ENCODE assay signal across 8 cellular contexts in the genomic region with DNA sequence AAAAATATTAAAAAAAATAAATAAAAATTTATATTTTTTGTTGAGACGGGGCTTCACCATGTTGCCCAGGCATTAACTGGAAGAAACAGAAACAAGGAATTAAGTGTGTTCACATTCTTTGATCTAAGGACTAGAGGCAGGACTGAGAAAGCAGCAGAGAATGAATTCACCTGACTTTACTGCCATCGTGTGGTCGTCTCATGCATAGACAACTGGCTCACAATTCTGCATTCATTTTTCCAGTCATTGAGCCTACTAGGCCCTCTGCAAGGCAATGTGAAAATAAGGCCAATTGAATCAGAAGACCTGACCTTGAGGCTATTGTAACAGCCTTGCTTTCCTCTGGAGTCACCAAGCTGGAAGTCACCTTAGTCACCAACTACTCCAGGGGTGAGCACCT. TPM values are rescaled to one million over a fixed set of nuclear protein-coding genes. Genes with fewer than 3 reads are reported as not detected.
DNase-seq lines count a peak whose midpoint lies in the region; ATAC-seq and TF ChIP-seq lines count a peak whose summit lies in the region.

No MANE protein-coding gene starts in this region.

- H3K36me3 ChIP-seq in SU-DHL-6 (ENCODE audit: low read length) (no peaks in the 10 kb centered on the region), liver (ENCODE audit: control insufficient read depth in 4 of 4, insufficient read depth in 3 of 4, low read depth in 1 of 4, low read length in 3 of 4) (no peaks in the 10 kb centered on the region), thyroid gland (no peaks in the 10 kb centered on the region)

- DNase-seq in D341Med (ENCODE audit: low spot score): peak; percentile 59
- DNase-seq in NCI-H1048 (lab: John Stamatoyannopoulos, UW): peak; percentile 6
- peak in 6 of 10 donors; percentile 3 to 51 (median 35) for DNase-seq in dorsolateral prefrontal cortex
- peak; percentile 22 to 31 for DNase-seq in thyroid gland
- DNase-seq in activated gamma-delta T cell treated with Interleukin-2 at 50 U/mL for 16 hours: no peak

- TF ChIP-seq POLR2A in thyroid gland (IDR thresholded peaks at IDR 0.05): no peak

- no peaks in the 10 kb centered on the region for H4K20me1 ChIP-seq in SU-DHL-6 (ENCODE audit: low read depth, low read length)

- H3K9me3 ChIP-seq in SU-DHL-6 (ENCODE audit: insufficient read depth, low read length) (no peaks in the 10 kb centered on the region), liver (ENCODE audit: control insufficient read depth in 4 of 4, low read length in 3 of 4) (no peaks in the 10 kb centered on the region), thyroid gland (no peaks in the 10 kb centered on the region)

- H3K9me2 ChIP-seq in SU-DHL-6 (replicated peaks; ENCODE audit: insufficient read depth, low read length): no peaks in the 10 kb centered on the region

- H3K27ac ChIP-seq in SU-DHL-6 (ENCODE audit: low read depth, low read length) (no peak overlapping the region), dorsolateral prefrontal cortex (no peak overlapping the region), liver (ENCODE audit: low read depth in 1 of 2, low read length in 2 of 2) (no peak overlapping the region), thyroid gland (no peak overlapping the region)

- no peak overlapping the region for H3K9ac ChIP-seq in SU-DHL-6 (ENCODE audit: low read length)
- no peak overlapping the region for H3K9ac ChIP-seq in liver (ENCODE audit: low read depth in 1 of 2, low read length in 2 of 2)

- 2% methylated on average over 3 of the region's 3 CpGs for WGBS in liver
- WGBS in thyroid gland, 2 donors: 1 to 2% methylated on average over 3 of the region's 3 CpGs

- no peaks in the 10 kb centered on the region for H3K27me3 ChIP-seq in SU-DHL-6 (ENCODE audit: low read length)
- H3K27me3 ChIP-seq in dorsolateral prefrontal cortex: peaks cover 0 to 56% (median 18%) of the 10 kb centered on the region in 45 donors
- H3K27me3 ChIP-seq in liver (ENCODE audit: control insufficient read depth in 4 of 4, insufficient read depth in 4 of 4, low read length in 3 of 4): peaks cover 0 to 5% (median 0%) of the 10 kb centered on the region in 4 donors
- no peaks in the 10 kb centered on the region for H3K27me3 ChIP-seq in thyroid gland

- peak; percentile 29 for TF ChIP-seq CTCF in SU-DHL-6 (IDR thresholded peaks at IDR 0.05; ENCODE audit: insufficient read depth, low read length, poor library complexity, severe bottlenecking)
- TF ChIP-seq CTCF in dorsolateral prefrontal cortex (IDR thresholded peaks at IDR 0.05 in 54 of 56, conservative IDR thresholded peaks at IDR 0.05 in 2 of 56; ENCODE audit: low read depth in 1 of 56, partially characterized antibody in 56 of 56): peak; percentile 28 to 81 (median 70)
- TF ChIP-seq CTCF in liver (IDR thresholded peaks at IDR 0.05; ENCODE audit: low read depth, low read length, missing input control): peak; percentile 82
- peak; percentile 27 to 78 (median 64) for TF ChIP-seq CTCF in thyroid gland (IDR thresholded peaks at IDR 0.05)

- H3F3A ChIP-seq in SU-DHL-6 (ENCODE audit: insufficient read depth): no peaks in the 10 kb centered on the region

- H3K4me3 ChIP-seq in SU-DHL-6 (ENCODE audit: insufficient read depth, low read length, poor library complexity, severe bottlenecking): no peak overlapping the region
- no peak overlapping the region for H3K4me3 ChIP-seq in dorsolateral prefrontal cortex
- H3K4me3 ChIP-seq in liver (ENCODE audit: low read depth in 1 of 3, low read length in 3 of 3): no peak overlapping the region
- H3K4me3 ChIP-seq in thyroid gland (replicated peaks in 1 of 3): no peak overlapping the region

- H3K4me1 ChIP-seq in liver (ENCODE audit: control insufficient read depth in 4 of 4, insufficient read depth in 4 of 4, low read length in 3 of 4) (no peaks in the 10 kb centered on the region), thyroid gland (no peaks in the 10 kb centered on the region)

- no peak overlapping the region for H3K4me2 ChIP-seq in SU-DHL-6 (ENCODE audit: low read depth, low read length, poor library complexity, severe bottlenecking)

- H2AFZ ChIP-seq in SU-DHL-6 (ENCODE audit: low read depth, low read length, severe bottlenecking): no peak overlapping the region

- ATAC-seq in GM19455 (IDR thresholded peaks at IDR 0.05; ENCODE audit: unreplicated experiment): peak; percentile 39

- peak; percentile 77 to 91 for TF ChIP-seq RAD21 in liver (IDR thresholded peaks at IDR 0.05)

- no peaks in the 10 kb centered on the region for H3K79me2 ChIP-seq in SU-DHL-6 (ENCODE audit: insufficient read depth, low read length)

- intact Hi-C loops in dorsolateral prefrontal cortex (cut with DNase I) (no loop called here), thyroid gland (cut with DNase I) (no loop called here)

TF ChIP-seq in liver, 16 proteins besides CTCF, POLR2A, EP300 and RAD21:
- no peak for TF ChIP-seq YY1 (IDR thresholded peaks at IDR 0.05)
- TF ChIP-seq, protein P1, sequence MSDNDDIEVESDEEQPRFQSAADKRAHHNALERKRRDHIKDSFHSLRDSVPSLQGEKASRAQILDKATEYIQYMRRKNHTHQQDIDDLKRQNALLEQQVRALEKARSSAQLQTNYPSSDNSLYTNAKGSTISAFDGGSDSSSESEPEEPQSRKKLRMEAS (IDR thresholded peaks at IDR 0.05): no peak

RNA-seq across cellular contexts. Expression of gene LHFPL1, which starts 37.4 kb away (rescaled TPM):
- 10 to 100 TPM in 1 of 120 experiments, 1 to 10 TPM in 119; 1.3 to 11.3 (median 3.4) TPM for total RNA-seq in dorsolateral prefrontal cortex
- total RNA-seq in liver: not detected
- polyA plus RNA-seq in liver: not detected
- 1 to 10 TPM; 2.1 to 3.6 (median 2.4) TPM for total RNA-seq in thyroid gland

Comparison
In these comparisons a context has a peak if more than half of its experiments do, and no peak if none do; other contexts are left out.
1. CTCF ChIP-seq: peak in every context shown above with its lines; median percentile 82 in liver; 70 in dorsolateral prefrontal cortex; 64 in thyroid gland; 29 in SU-DHL-6.